1 cellular context compared by ENCODE assay signal in the genomic region with DNA sequence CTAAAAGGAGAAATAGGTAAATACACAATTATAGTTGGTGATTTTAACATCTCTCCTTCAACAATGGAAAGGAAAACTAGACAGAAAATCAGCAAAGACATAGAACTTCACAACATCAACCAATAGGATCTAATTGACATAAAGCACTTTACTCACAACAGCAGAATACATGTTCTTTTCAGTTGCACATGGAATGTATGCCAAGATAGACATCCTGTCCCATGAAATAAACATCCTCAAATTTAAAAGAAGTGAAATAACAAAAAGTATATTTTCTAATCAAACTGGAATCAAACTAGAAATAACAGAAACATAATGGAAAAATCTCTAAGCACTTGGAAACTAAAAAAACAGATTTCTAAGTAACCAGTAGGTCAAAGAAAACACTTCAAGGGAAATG.
TF ChIP-seq lines count a peak whose summit lies in the region.

No MANE protein-coding gene starts in this region.

TF ChIP-seq in SK-N-SH treated with all-trans-retinoic acid at 6 μM for 48 hours, 23 proteins besides CTCF, POLR2A, EP300 and RAD21 (continued from another document):
- TF ChIP-seq TOX (CRISPR knock-in tag; IDR thresholded peaks at IDR 0.05; ENCODE audit: borderline replicate concordance): no peak
- no peak for TF ChIP-seq BACH2 (CRISPR knock-in tag; IDR thresholded peaks at IDR 0.05; ENCODE audit: borderline replicate concordance)
- no peak for TF ChIP-seq ZNF565 (CRISPR knock-in tag; conservative IDR thresholded peaks at IDR 0.05; ENCODE audit: low read depth)
